ENCODE assay signal across 11 cellular contexts in genomic region chr1:107687846-107688753, GRCh38.
DNase-seq lines count a peak whose midpoint lies in the region; TF ChIP-seq lines count a peak whose summit lies in the region.
"Had no signal": no experiment of that assay in that cellular context is flagged by ENCODE, and none has a peak within 500 bp of the region (broad histone marks: within the 10 kb centered on the region; RNA-seq: fewer than 3 reads in every experiment).

No MANE protein-coding gene starts in this region.

- POLR2A ChIA-PET in HEK293 (lab: Yijun Ruan, JAX), result no interaction called here

- H3K27ac ChIP-seq in HEK293 (ENCODE audit: extremely low read depth, low read depth, low read length), result peak overlapping the region; percentile 88

- TF ChIP-seq CTCF in HEK293 (tag by site-specific recombination; IDR thresholded peaks at IDR 0.05), result no peak

- CTCF ChIA-PET in HEK293 (lab: Yijun Ruan, JAX), result interaction anchor here (0.6 to 0.8 kb wide), 2 partner anchors 141 to 275 kb away, joined by 3 to 4 read pairs; no protein-coding TSS in a partner anchor

- no peaks in the 10 kb centered on the region for H3K36me3 ChIP-seq in HEK293 (ENCODE audit: control insufficient read depth in 2 of 2, insufficient read depth in 1 of 2, low read length in 2 of 2)

- peaks cover 31% of the 10 kb centered on the region for H3K4me1 ChIP-seq in HEK293 (ENCODE audit: control insufficient read depth, insufficient read depth, low read length)

- no peaks in the 10 kb centered on the region for H3K9me3 ChIP-seq in HEK293 (ENCODE audit: control insufficient read depth, insufficient read depth, low read depth, low read length)

- H3K4me3 ChIP-seq in HEK293 (ENCODE audit: low read depth, low read length), result no peak overlapping the region

- DNase-seq in SIG-M5 (lab: John Stamatoyannopoulos, UW), result peak; percentile 22
- DNase-seq in fibroblast of gingiva (ENCODE audit: low read depth), result peak; percentile 49
- peak; percentile 98 for DNase-seq in renal cortical epithelial cell (ENCODE audit: low read depth)
- DNase-seq in activated effector memory CD4-positive, alpha-beta T cell treated with anti-CD3 and anti-CD28 coated beads, Interleukin-2, amount 50 U/mL, for 16 hours, result no peak
- DNase-seq in T-helper 2 cell, result no peak
- DNase-seq in globus pallidus (ENCODE audit: low spot score), result no peak
- no peak for DNase-seq in NCI-H82 (lab: John Stamatoyannopoulos, UW)
- DNase-seq: caudate nucleus; CD4-positive, alpha-beta T cell; NCI-H187 treated with DMSO at 0.1 percent for 48 hours had no signal

TF ChIP-seq in HEK293, 187 proteins besides CTCF, POLR2A, EP300 and RAD21 (continues in another document):
- TF ChIP-seq TRIM28 (IDR thresholded peaks at IDR 0.05; ENCODE audit: borderline replicate concordance, low read length), result peak; percentile 77; the same call in 1 of the 2 replicates
- no peak for TF ChIP-seq SCRT2 (tag by site-specific recombination; IDR thresholded peaks at IDR 0.05)
- no peak for TF ChIP-seq KLF9 (tag by site-specific recombination; IDR thresholded peaks at IDR 0.05; ENCODE audit: low read depth)
- no peak for TF ChIP-seq ZNF830 (tag by site-specific recombination; IDR thresholded peaks at IDR 0.05; ENCODE audit: low read depth)
- TF ChIP-seq ZBTB49 (tag by site-specific recombination; IDR thresholded peaks at IDR 0.05; ENCODE audit: low read depth), result no peak
- TF ChIP-seq ZBTB7A (tag by site-specific recombination; IDR thresholded peaks at IDR 0.05; ENCODE audit: low read depth), result no peak
- TF ChIP-seq ZNF561 (tag by site-specific recombination; IDR thresholded peaks at IDR 0.05; ENCODE audit: borderline replicate concordance), result 0 out of 2 replicates have a peak, but pooled peaks have one; percentile 51
- 0 out of 2 replicates have a peak, but pooled peaks have one; percentile 33 for TF ChIP-seq ATF2 (tag by site-specific recombination; IDR thresholded peaks at IDR 0.05; ENCODE audit: low read depth)
- TF ChIP-seq ZNF211 (tag by site-specific recombination; IDR thresholded peaks at IDR 0.05; ENCODE audit: low read depth), result no peak
- TF ChIP-seq ZNF223 (tag by site-specific recombination; IDR thresholded peaks at IDR 0.05), result no peak
- TF ChIP-seq ZNF704 (tag by site-specific recombination; IDR thresholded peaks at IDR 0.05), result no peak
- no peak for TF ChIP-seq ZNF18 (tag by site-specific recombination; IDR thresholded peaks at IDR 0.05)
- peak; percentile 19; the same call in 1 of the 2 replicates for TF ChIP-seq BCL6B (tag by site-specific recombination; IDR thresholded peaks at IDR 0.05)
- TF ChIP-seq ZNF518A (tag by site-specific recombination; conservative IDR thresholded peaks at IDR 0.05; ENCODE audit: low read depth), result no peak
- TF ChIP-seq ZNF202 (tag by site-specific recombination; IDR thresholded peaks at IDR 0.05; ENCODE audit: borderline replicate concordance), result no peak
- TF ChIP-seq ZNF600 (tag by site-specific recombination; IDR thresholded peaks at IDR 0.05), result no peak
- peak; percentile 45; the same call in 1 of the 2 replicates for TF ChIP-seq ZNF10 (tag by site-specific recombination; IDR thresholded peaks at IDR 0.05)
- TF ChIP-seq ZFP3 (tag by site-specific recombination; IDR thresholded peaks at IDR 0.05; ENCODE audit: low read depth), result no peak

Comparison
In these comparisons a context has a peak if more than half of its experiments do, and no peak if none do; other contexts are left out.
1. DNase-seq: peak in SIG-M5 (single experiment), fibroblast of gingiva (single experiment) and renal cortical epithelial cell (single experiment); none in activated effector memory CD4-positive, alpha-beta T cell treated with anti-CD3 and anti-CD28 coated beads, Interleukin-2, amount 50 U/mL, for 16 hours (single experiment), T-helper 2 cell (0 of 5), globus pallidus (single experiment) and NCI-H82 (single experiment).